19 cellular contexts compared by ENCODE assay signal in genomic region chr2:15782009-15782751, GRCh38.
DNase-seq lines count a peak whose midpoint lies in the region; ATAC-seq and TF ChIP-seq lines count a peak whose summit lies in the region.
"Had no signal": no experiment of that assay in that cellular context is flagged by ENCODE, and none has a peak within 500 bp of the region (broad histone marks: within the 10 kb centered on the region; RNA-seq: fewer than 3 reads in every experiment).

No MANE protein-coding gene starts in this region.

- TF ChIP-seq CTCF in fibroblast of mammary gland (conservative IDR thresholded peaks at IDR 0.05; ENCODE audit: control insufficient read depth, insufficient read depth, low read depth, low read length) = no peak

- H3K4me1 Mint-ChIP-seq in activated naive CD4-positive, alpha-beta T cell treated with anti-CD3 and anti-CD28 coated beads for 36 hours (ENCODE audit: low read depth) = no peaks in the 10 kb centered on the region

- peaks cover under 1% of the 10 kb centered on the region for H3K27me3 Mint-ChIP-seq in activated naive CD4-positive, alpha-beta T cell treated with anti-CD3 and anti-CD28 coated beads for 36 hours (ENCODE audit: low read depth)

- no peaks in the 10 kb centered on the region for H3K36me3 Mint-ChIP-seq in activated naive CD4-positive, alpha-beta T cell treated with anti-CD3 and anti-CD28 coated beads for 36 hours (ENCODE audit: low read depth)
- H3K36me3 Mint-ChIP-seq: activated naive CD4-positive, alpha-beta T cell treated with anti-CD3 and anti-CD28 coated beads, Interleukin-2, amount 50 U/mL, for 72 hours had no signal

- no peak overlapping the region for H3K27ac Mint-ChIP-seq in activated naive CD4-positive, alpha-beta T cell treated with anti-CD3 and anti-CD28 coated beads for 36 hours
- H3K27ac Mint-ChIP-seq: activated naive CD4-positive, alpha-beta T cell treated with anti-CD3 and anti-CD28 coated beads, Interleukin-2, amount 50 U/mL, for 72 hours; T-helper 1 cell treated with Interleukin-12 subunit alpha and Interleukin-12 subunit beta and Interleukin-4 antibody, amounts not matched to agents 30 μg/mL and 1 μg/mL, for 36 hours had no signal

- H3K9me3 Mint-ChIP-seq in activated naive CD4-positive, alpha-beta T cell treated with anti-CD3 and anti-CD28 coated beads for 36 hours = no peaks in the 10 kb centered on the region
- H3K9me3 Mint-ChIP-seq: activated naive CD4-positive, alpha-beta T cell treated with anti-CD3 and anti-CD28 coated beads, Interleukin-2, amount 50 U/mL, for 72 hours; T-helper 1 cell treated with Interleukin-12 subunit alpha and Interleukin-12 subunit beta and Interleukin-4 antibody, amounts not matched to agents 30 μg/mL and 1 μg/mL, for 36 hours had no signal

- ATAC-seq in GM18867 (IDR thresholded peaks at IDR 0.05; ENCODE audit: unreplicated experiment) = no peak
- ATAC-seq: activated naive CD4-positive, alpha-beta T cell treated with anti-CD3 and anti-CD28 coated beads, Interleukin-2, amount 50 U/mL, for 72 hours had no signal

- H3K4me3 Mint-ChIP-seq in activated naive CD4-positive, alpha-beta T cell treated with anti-CD3 and anti-CD28 coated beads for 36 hours = no peak overlapping the region
- H3K4me3 Mint-ChIP-seq: T-helper 1 cell treated with Interleukin-12 subunit alpha and Interleukin-12 subunit beta and Interleukin-4 antibody, amounts not matched to agents 30 μg/mL and 1 μg/mL, for 36 hours had no signal

- CTCF ChIA-PET in activated naive CD4-positive, alpha-beta T cell treated with anti-CD3 and anti-CD28 coated beads for 36 hours (lab: Charles Lee) = no interaction called here

- H3K4me3 ChIP-seq in fibroblast of mammary gland (ENCODE audit: control insufficient read depth, low read depth, low read length) = no peak overlapping the region
- H3K4me3 ChIP-seq: cardiac muscle cell, right atrium auricular region, thoracic aorta had no signal

- DNase-seq in Daoy (ENCODE audit: low read depth) (peak; percentile 81), NCI-H526 (lab: John Stamatoyannopoulos, UW) (peak; percentile 100), fibroblast of mammary gland (ENCODE audit: low read depth) (peak; percentile 9), posterior vena cava (ENCODE audit: low spot score) (peak; percentile 65)
- DNase-seq in activated CD4-positive, alpha-beta T cell treated with anti-CD3 and anti-CD28 coated beads for 48 hours = no peak
- no peak for DNase-seq in activated naive CD4-positive, alpha-beta T cell treated with anti-CD3 and anti-CD28 coated beads for 36 hours
- DNase-seq in activated T-cell treated with anti-CD3 and anti-CD28 coated beads, Interleukin-2, amount 50 U/mL, for 48 hours = no peak
- DNase-seq: activated CD4-positive, CD25-positive, alpha-beta regulatory T cell treated with anti-CD3 and anti-CD28 coated beads, Interleukin-2, amount 50 U/mL, for 72 hours; effector CD8-positive, alpha-beta T cell; foreskin fibroblast; mesendoderm; NCI-H187 treated with DMSO at 0.1 percent for 48 hours; NCI-H82 had no signal

- intact Hi-C loops in posterior vena cava (cut with DNase I) = no loop called here
- intact Hi-C loops in activated naive CD4-positive, alpha-beta T cell treated with anti-CD3 and anti-CD28 coated beads for 36 hours (cut with micrococcal nuclease) = no loop called here

Comparison
In these comparisons a context has a peak if more than half of its experiments do, and no peak if none do; other contexts are left out.
1. DNase-seq: peak in Daoy (single experiment), NCI-H526 (2 of 2), fibroblast of mammary gland (single experiment) and posterior vena cava (single experiment); none in activated CD4-positive, alpha-beta T cell treated with anti-CD3 and anti-CD28 coated beads for 48 hours (single experiment), activated naive CD4-positive, alpha-beta T cell treated with anti-CD3 and anti-CD28 coated beads for 36 hours (single experiment) and activated T-cell treated with anti-CD3 and anti-CD28 coated beads, Interleukin-2, amount 50 U/mL, for 48 hours (0 of 2).